Comparison of ENCODE assay signal across 1 cellular context in the genomic region with DNA sequence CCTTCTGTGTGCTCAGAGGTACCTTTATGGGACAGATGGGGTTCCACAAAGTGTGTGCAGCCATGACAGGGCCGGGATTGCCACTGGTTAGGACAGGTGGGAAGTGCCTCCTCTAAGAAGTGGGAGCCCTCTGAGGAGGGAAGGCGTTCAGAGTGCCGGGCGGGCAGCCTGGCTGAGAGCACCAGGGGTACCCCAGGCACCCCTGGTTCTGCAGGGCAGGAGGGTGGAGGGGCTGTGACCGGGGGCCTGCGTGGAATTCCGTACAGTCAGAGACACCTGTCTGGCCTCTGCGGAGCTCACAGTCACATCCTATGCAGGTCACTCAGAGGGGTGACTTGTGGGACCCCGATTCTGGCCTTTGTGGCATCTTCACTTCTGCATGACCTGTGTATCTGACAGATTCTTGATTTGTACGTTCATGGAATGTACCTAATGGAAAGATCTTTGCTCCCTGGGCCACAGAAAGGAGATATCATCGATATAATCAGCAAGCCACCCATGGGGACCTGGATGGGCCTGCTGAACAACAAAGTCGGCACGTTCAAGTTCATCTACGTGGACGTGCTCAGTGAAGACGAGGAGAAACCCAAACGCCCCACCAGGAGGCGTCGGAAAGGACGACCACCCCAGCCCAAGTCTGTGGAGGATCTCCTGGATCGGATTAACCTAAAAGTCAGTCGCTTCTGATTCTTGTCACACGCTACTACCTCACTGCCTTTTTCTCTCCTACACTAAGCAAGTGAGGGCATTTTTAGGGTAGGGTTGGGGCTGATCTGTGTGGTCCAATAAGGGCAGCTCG.
TF ChIP-seq lines count a peak whose summit lies in the region.

No MANE protein-coding gene starts in this region.

TF ChIP-seq in GM23338, 12 proteins besides CTCF, POLR2A, EP300 and RAD21 (continued from another document):
- TF ChIP-seq, protein P1, sequence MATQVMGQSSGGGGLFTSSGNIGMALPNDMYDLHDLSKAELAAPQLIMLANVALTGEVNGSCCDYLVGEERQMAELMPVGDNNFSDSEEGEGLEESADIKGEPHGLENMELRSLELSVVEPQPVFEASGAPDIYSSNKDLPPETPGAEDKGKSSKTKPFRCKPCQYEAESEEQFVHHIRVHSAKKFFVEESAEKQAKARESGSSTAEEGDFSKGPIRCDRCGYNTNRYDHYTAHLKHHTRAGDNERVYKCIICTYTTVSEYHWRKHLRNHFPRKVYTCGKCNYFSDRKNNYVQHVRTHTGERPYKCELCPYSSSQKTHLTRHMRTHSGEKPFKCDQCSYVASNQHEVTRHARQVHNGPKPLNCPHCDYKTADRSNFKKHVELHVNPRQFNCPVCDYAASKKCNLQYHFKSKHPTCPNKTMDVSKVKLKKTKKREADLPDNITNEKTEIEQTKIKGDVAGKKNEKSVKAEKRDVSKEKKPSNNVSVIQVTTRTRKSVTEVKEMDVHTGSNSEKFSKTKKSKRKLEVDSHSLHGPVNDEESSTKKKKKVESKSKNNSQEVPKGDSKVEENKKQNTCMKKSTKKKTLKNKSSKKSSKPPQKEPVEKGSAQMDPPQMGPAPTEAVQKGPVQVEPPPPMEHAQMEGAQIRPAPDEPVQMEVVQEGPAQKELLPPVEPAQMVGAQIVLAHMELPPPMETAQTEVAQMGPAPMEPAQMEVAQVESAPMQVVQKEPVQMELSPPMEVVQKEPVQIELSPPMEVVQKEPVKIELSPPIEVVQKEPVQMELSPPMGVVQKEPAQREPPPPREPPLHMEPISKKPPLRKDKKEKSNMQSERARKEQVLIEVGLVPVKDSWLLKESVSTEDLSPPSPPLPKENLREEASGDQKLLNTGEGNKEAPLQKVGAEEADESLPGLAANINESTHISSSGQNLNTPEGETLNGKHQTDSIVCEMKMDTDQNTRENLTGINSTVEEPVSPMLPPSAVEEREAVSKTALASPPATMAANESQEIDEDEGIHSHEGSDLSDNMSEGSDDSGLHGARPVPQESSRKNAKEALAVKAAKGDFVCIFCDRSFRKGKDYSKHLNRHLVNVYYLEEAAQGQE (IDR thresholded peaks at IDR 0.05; ENCODE audit: unreplicated experiment), result no peak
- TF ChIP-seq NANOG (IDR thresholded peaks at IDR 0.05; ENCODE audit: borderline replicate concordance) (no peak), CREB1 (CRISPR knock-in tag; IDR thresholded peaks at IDR 0.05; ENCODE audit: low read depth) (no peak), EZH2phosphoT487 (IDR thresholded peaks at IDR 0.05; ENCODE audit: unreplicated experiment) (no peak)
- TF ChIP-seq, protein P2, sequence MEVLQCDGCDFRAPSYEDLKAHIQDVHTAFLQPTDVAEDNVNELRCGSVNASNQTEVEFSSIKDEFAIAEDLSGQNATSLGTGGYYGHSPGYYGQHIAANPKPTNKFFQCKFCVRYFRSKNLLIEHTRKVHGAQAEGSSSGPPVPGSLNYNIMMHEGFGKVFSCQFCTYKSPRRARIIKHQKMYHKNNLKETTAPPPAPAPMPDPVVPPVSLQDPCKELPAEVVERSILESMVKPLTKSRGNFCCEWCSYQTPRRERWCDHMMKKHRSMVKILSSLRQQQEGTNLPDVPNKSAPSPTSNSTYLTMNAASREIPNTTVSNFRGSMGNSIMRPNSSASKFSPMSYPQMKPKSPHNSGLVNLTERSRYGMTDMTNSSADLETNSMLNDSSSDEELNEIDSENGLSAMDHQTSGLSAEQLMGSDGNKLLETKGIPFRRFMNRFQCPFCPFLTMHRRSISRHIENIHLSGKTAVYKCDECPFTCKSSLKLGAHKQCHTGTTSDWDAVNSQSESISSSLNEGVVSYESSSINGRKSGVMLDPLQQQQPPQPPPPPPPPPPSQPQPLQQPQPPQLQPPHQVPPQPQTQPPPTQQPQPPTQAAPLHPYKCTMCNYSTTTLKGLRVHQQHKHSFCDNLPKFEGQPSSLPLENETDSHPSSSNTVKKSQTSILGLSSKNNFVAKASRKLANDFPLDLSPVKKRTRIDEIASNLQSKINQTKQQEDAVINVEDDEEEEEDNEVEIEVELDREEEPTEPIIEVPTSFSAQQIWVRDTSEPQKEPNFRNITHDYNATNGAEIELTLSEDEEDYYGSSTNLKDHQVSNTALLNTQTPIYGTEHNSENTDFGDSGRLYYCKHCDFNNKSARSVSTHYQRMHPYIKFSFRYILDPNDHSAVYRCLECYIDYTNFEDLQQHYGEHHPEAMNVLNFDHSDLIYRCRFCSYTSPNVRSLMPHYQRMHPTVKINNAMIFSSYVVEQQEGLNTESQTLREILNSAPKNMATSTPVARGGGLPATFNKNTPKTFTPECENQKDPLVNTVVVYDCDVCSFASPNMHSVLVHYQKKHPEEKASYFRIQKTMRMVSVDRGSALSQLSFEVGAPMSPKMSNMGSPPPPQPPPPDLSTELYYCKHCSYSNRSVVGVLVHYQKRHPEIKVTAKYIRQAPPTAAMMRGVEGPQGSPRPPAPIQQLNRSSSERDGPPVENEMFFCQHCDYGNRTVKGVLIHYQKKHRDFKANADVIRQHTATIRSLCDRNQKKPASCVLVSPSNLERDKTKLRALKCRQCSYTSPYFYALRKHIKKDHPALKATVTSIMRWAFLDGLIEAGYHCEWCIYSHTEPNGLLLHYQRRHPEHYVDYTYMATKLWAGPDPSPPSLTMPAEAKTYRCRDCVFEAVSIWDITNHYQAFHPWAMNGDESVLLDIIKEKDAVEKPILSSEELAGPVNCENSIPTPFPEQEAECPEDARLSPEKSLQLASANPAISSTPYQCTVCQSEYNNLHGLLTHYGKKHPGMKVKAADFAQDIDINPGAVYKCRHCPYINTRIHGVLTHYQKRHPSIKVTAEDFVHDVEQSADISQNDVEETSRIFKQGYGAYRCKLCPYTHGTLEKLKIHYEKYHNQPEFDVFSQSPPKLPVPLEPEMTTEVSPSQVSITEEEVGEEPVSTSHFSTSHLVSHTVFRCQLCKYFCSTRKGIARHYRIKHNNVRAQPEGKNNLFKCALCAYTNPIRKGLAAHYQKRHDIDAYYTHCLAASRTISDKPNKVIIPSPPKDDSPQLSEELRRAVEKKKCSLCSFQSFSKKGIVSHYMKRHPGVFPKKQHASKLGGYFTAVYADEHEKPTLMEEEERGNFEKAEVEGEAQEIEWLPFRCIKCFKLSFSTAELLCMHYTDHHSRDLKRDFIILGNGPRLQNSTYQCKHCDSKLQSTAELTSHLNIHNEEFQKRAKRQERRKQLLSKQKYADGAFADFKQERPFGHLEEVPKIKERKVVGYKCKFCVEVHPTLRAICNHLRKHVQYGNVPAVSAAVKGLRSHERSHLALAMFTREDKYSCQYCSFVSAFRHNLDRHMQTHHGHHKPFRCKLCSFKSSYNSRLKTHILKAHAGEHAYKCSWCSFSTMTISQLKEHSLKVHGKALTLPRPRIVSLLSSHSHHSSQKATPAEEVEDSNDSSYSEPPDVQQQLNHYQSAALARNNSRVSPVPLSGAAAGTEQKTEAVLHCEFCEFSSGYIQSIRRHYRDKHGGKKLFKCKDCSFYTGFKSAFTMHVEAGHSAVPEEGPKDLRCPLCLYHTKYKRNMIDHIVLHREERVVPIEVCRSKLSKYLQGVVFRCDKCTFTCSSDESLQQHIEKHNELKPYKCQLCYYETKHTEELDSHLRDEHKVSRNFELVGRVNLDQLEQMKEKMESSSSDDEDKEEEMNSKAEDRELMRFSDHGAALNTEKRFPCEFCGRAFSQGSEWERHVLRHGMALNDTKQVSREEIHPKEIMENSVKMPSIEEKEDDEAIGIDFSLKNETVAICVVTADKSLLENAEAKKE (CRISPR knock-in tag; IDR thresholded peaks at IDR 0.05), result no peak
- TF ChIP-seq, protein P3, sequence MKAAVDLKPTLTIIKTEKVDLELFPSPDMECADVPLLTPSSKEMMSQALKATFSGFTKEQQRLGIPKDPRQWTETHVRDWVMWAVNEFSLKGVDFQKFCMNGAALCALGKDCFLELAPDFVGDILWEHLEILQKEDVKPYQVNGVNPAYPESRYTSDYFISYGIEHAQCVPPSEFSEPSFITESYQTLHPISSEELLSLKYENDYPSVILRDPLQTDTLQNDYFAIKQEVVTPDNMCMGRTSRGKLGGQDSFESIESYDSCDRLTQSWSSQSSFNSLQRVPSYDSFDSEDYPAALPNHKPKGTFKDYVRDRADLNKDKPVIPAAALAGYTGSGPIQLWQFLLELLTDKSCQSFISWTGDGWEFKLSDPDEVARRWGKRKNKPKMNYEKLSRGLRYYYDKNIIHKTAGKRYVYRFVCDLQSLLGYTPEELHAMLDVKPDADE (IDR thresholded peaks at IDR 0.05), result no peak
